1 cellular context compared by ENCODE assay signal in genomic region chr1:67415041-67415440, GRCh38.
TF ChIP-seq lines count a peak whose summit lies in the region.

No MANE protein-coding gene starts in this region.

TF ChIP-seq in HepG2, 621 proteins besides CTCF, POLR2A, EP300 and RAD21:
- TF ChIP-seq GPN1 (CRISPR knock-in tag; IDR thresholded peaks at IDR 0.05; ENCODE audit: borderline replicate concordance), result no peak
- peak; percentile 58 for TF ChIP-seq AGO2 (optimal IDR thresholded peaks at IDR 0.05; ENCODE audit: low read depth, low read length)
- no peak for TF ChIP-seq MATR3 (CRISPR knock-in tag; IDR thresholded peaks at IDR 0.05)
- TF ChIP-seq ZNF550 (CRISPR knock-in tag; IDR thresholded peaks at IDR 0.05; ENCODE audit: borderline replicate concordance), result no peak
